In the genomic region with DNA sequence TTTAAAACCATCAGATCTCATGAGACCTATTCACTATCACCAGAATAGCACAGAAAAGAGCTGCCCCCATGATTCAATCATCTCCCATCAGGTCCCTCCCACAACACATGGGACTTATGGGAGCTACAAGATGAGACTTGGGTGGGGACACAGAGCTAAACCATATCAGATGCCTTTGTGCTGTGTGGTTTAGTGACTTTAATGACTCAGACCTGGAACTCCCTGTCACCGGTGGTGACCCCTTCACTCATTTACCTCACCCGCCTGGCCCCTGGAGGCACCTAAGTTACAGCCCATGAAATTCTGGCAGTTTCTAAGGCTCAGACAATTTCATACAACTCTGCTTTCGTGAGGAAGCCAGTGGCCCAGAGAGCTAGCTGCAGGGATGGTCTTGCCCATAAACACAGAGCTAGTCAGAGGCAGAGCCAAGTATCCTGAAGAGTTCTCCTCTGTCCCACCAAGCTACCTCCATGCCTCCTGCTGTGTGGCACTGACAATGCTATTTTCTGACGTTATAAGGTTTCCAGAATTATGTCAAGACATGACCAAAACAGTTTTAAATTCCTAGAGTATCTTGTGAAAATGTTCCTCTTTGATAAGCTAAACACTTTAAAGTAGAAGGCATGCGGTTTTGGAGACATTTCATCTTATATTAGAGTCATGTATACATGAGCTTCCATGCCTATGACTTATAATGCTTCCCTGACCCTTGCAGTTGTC, we compare ENCODE assay signal across 1 cellular context.
TF ChIP-seq lines count a peak whose summit lies in the region.

No MANE protein-coding gene starts in this region.

TF ChIP-seq in HCT116, 20 proteins besides CTCF, POLR2A, EP300 and RAD21 (continued from another document):
- TF ChIP-seq, protein P1, sequence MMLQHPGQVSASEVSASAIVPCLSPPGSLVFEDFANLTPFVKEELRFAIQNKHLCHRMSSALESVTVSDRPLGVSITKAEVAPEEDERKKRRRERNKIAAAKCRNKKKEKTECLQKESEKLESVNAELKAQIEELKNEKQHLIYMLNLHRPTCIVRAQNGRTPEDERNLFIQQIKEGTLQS (IDR thresholded peaks at IDR 0.05): no peak
- TF ChIP-seq EZH2 (IDR thresholded peaks at IDR 0.05) (no peak), ZFX (IDR thresholded peaks at IDR 0.05) (no peak)
